8 cellular contexts compared by ENCODE assay signal in genomic region chr15:90716976-90717821, GRCh38. TPM values are rescaled to one million over a fixed set of nuclear protein-coding genes. Genes with fewer than 3 reads are reported as not detected.
DNase-seq lines count a peak whose midpoint lies in the region; ATAC-seq and TF ChIP-seq lines count a peak whose summit lies in the region.

Gene BLM, plus strand, starts transcription at chr15:90717346. Its CDS starts 30,047 bp downstream, at chr15:90747393.

- H3K27me3 ChIP-seq in thoracic aorta (replicated peaks; ENCODE audit: insufficient read depth): no peaks in the 10 kb centered on the region

- H3K4me1 ChIP-seq in thoracic aorta (ENCODE audit: control insufficient read depth in 1 of 2, low read depth in 2 of 2): peaks cover 9 to 10% of the 10 kb centered on the region in 2 donors

- no peaks in the 10 kb centered on the region for H3K9me3 Mint-ChIP-seq in activated naive CD4-positive, alpha-beta T cell treated with anti-CD3 and anti-CD28 coated beads, Interleukin-2, amount 50 U/mL, for 72 hours

- TF ChIP-seq CTCF in omental fat pad (IDR thresholded peaks at IDR 0.05) (no peak), thoracic aorta (IDR thresholded peaks at IDR 0.05) (peak; percentile 64)

- H3K36me3 Mint-ChIP-seq in activated naive CD4-positive, alpha-beta T cell treated with anti-CD3 and anti-CD28 coated beads, Interleukin-2, amount 50 U/mL, for 72 hours: peaks cover 19 to 39% of the 10 kb centered on the region in 2 donors

- H3K27ac Mint-ChIP-seq in activated naive CD4-positive, alpha-beta T cell treated with anti-CD3 and anti-CD28 coated beads, Interleukin-2, amount 50 U/mL, for 72 hours: peak within 1 kb of the TSS; percentile 93 to 98

- ATAC-seq in HG02610 (IDR thresholded peaks at IDR 0.05; ENCODE audit: unreplicated experiment) (peak; percentile 99), omental fat pad (ENCODE audit: low FRiP score) (peak; percentile 100), thoracic aorta (ENCODE audit: insufficient number of reproducible peaks, low FRiP score, low read depth) (peak; percentile 99)
- ATAC-seq in activated naive CD4-positive, alpha-beta T cell treated with anti-CD3 and anti-CD28 coated beads, Interleukin-2, amount 50 U/mL, for 72 hours: peak; percentile 99 to 100

- no peaks in the 10 kb centered on the region for H3K36me3 ChIP-seq in thoracic aorta

- no peaks in the 10 kb centered on the region for H3K9me3 ChIP-seq in thoracic aorta

- TF ChIP-seq POLR2A in GM10847 (IDR thresholded peaks at IDR 0.05; ENCODE audit: extremely low read depth, insufficient read length): peak; percentile 64

- H3K4me3 ChIP-seq in thoracic aorta: peak within 1 kb of the TSS; percentile 73

- H3K27ac ChIP-seq in thoracic aorta: peak within 1 kb of the TSS; percentile 82 to 92

- DNase-seq in NCI-H1092 treated with DMSO at 0.1 percent for 48 hours (lab: John Stamatoyannopoulos, UW): peak; percentile 95
- DNase-seq in SKM-1 (lab: John Stamatoyannopoulos, UW; ENCODE audit: unreplicated experiment): peak; percentile 95
- DNase-seq in activated naive CD4-positive, alpha-beta T cell treated with anti-CD3 and anti-CD28 coated beads, Interleukin-2, amount 50 U/mL, for 72 hours (ENCODE audit: low spot score in 2 of 2): peak; percentile 91 to 97
- DNase-seq in glomerular visceral epithelial cell (ENCODE audit: extremely low spot score): peak; percentile 98
- DNase-seq in omental fat pad (ENCODE audit: low spot score): peak; percentile 78
- peak; percentile 85 for DNase-seq in thoracic aorta (ENCODE audit: low spot score)

RNA-seq across cellular contexts. Expression of gene BLM, which starts in this region (rescaled TPM):
- total RNA-seq in activated naive CD4-positive, alpha-beta T cell treated with anti-CD3 and anti-CD28 coated beads, Interleukin-2, amount 50 U/mL, for 72 hours: 10 to 100 TPM; 71.9 to 79.6 TPM
- total RNA-seq in omental fat pad (10 to 100 TPM in 1 of 4 donors, 1 to 10 TPM in 3; 1.7 to 13.2 (median 4.2) TPM), thoracic aorta (under 1 TPM; 0.49 to 0.81 TPM)

Comparison
In these comparisons a context has a peak if more than half of its experiments do, and no peak if none do; other contexts are left out.
1. Peak in every context shown above with its lines: DNase-seq, ATAC-seq, H3K4me3 ChIP-seq and H3K27ac ChIP-seq.
2. RNA of gene BLM (total RNA-seq): 71.9 to 79.6 TPM in activated naive CD4-positive, alpha-beta T cell treated with anti-CD3 and anti-CD28 coated beads, Interleukin-2, amount 50 U/mL, for 72 hours; 1.7 to 13.2 TPM in omental fat pad and 0.49 to 0.81 TPM in thoracic aorta; every median in the first group is over 4 times any median in the second.
3. Peak in DNase-seq, ATAC-seq, H3K4me3 ChIP-seq and H3K27ac ChIP-seq in thoracic aorta; RNA of the gene not detected or under 1 TPM.